Comparison of ENCODE assay signal across 1 cellular context in the genomic region with DNA sequence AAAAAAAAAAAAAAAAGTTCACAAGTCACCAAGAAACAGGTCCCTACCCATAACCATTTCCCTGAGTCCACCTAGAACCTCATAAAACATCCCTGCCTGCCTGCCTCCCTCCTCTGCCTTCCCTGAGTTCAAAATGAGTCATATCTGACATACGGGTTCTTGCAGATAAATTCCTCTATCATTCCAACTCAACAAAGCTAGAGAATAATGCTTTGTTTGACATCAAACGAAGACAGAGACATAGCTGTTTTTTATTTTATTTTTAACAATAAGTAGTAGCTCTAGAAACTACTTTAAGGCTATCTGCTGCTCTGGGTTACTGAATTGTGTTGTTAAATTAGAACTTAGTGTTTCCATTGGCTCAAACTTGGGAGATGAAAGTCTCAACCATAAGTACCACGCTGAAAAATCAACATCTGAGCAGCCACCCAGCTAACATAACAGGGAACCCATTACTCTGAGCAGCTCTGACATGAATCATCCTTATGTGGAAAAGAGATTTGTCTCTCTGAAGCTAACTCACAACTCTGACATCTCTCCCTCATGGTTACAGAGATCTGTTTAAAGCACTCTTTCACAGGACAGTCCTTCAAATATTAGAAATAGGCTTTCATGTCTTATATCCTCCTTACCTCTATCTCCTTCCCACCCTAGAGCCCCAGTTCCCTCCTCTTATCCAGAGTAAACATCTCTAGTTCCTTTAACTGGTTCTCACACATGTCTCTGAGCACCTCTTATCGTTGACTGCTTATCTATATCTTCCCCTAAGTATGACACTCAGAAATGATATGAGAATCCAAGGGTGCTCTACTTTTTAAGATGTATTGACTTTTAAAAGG.
TF ChIP-seq lines count a peak whose summit lies in the region.

No MANE protein-coding gene starts in this region.

TF ChIP-seq in WTC11, 78 proteins besides CTCF, POLR2A, EP300 and RAD21 (continued from another document):
- TF ChIP-seq, protein P1, sequence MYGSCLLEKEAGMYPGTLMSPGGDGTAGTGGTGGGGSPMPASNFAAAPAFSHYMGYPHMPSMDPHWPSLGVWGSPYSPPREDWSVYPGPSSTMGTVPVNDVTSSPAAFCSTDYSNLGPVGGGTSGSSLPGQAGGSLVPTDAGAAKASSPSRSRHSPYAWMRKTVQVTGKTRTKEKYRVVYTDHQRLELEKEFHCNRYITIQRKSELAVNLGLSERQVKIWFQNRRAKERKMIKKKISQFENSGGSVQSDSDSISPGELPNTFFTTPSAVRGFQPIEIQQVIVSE (CRISPR knock-in tag; IDR thresholded peaks at IDR 0.05; ENCODE audit: borderline replicate concordance): no peak
- TF ChIP-seq STAT6 (CRISPR knock-in tag; conservative IDR thresholded peaks at IDR 0.05; ENCODE audit: low read depth) (no peak), ZNF671 (CRISPR knock-in tag; IDR thresholded peaks at IDR 0.05) (no peak), SMAD3 (CRISPR knock-in tag; IDR thresholded peaks at IDR 0.05; ENCODE audit: borderline replicate concordance) (no peak), FOXJ3 (CRISPR knock-in tag; IDR thresholded peaks at IDR 0.05; ENCODE audit: borderline replicate concordance) (no peak), CREB1 (CRISPR knock-in tag; IDR thresholded peaks at IDR 0.05) (no peak), USF1 (CRISPR knock-in tag; IDR thresholded peaks at IDR 0.05) (no peak)
- TF ChIP-seq, protein P2, sequence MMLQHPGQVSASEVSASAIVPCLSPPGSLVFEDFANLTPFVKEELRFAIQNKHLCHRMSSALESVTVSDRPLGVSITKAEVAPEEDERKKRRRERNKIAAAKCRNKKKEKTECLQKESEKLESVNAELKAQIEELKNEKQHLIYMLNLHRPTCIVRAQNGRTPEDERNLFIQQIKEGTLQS (CRISPR knock-in tag; conservative IDR thresholded peaks at IDR 0.05): no peak
- TF ChIP-seq, protein P3, sequence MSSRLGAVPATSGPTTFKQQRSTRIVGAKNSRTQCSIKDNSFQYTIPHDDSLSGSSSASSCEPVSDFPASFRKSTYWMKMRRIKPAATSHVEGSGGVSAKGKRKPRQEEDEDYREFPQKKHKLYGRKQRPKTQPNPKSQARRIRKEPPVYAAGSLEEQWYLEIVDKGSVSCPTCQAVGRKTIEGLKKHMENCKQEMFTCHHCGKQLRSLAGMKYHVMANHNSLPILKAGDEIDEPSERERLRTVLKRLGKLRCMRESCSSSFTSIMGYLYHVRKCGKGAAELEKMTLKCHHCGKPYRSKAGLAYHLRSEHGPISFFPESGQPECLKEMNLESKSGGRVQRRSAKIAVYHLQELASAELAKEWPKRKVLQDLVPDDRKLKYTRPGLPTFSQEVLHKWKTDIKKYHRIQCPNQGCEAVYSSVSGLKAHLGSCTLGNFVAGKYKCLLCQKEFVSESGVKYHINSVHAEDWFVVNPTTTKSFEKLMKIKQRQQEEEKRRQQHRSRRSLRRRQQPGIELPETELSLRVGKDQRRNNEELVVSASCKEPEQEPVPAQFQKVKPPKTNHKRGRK (CRISPR knock-in tag; IDR thresholded peaks at IDR 0.05; ENCODE audit: borderline replicate concordance): no peak
